8 cellular contexts compared by ENCODE assay signal in genomic region chr16:48526058-48526957, GRCh38.
A peak's percentile ranks its signal among the peaks of the same experiment; 100 is the strongest.
DNase-seq lines count a peak whose midpoint lies in the region; ATAC-seq and TF ChIP-seq lines count a peak whose summit lies in the region.

No MANE protein-coding gene starts in this region.

- ATAC-seq in GM19438 (IDR thresholded peaks at IDR 0.05; ENCODE audit: low read depth, unreplicated experiment) (peak; percentile 74), GM18858 (IDR thresholded peaks at IDR 0.05; ENCODE audit: unreplicated experiment) (no peak)

- no peak overlapping the region for H3K4me3 Mint-ChIP-seq in progenitor cell of endocrine pancreas (ENCODE audit: low read depth)

- H3K27me3 Mint-ChIP-seq in progenitor cell of endocrine pancreas = no peaks in the 10 kb centered on the region

- DNase-seq in Caki2 (ENCODE audit: low read depth) (peak; percentile 21), NCI-H2029 treated with DMSO at 0.1 percent for 48 hours (lab: John Stamatoyannopoulos, UW) (peak; percentile 11), astrocyte of the spinal cord (ENCODE audit: low read depth, low spot score) (no peak), progenitor cell of endocrine pancreas (ENCODE audit: low spot score, unreplicated experiment) (no peak), NOMO-1 treated with dmso at 0.1 percent for 144 hours (lab: John Stamatoyannopoulos, UW; ENCODE audit: unreplicated experiment) (no peak), occipital lobe (lab: John Stamatoyannopoulos, UW) (no peak)

- no peaks in the 10 kb centered on the region for H3K36me3 Mint-ChIP-seq in progenitor cell of endocrine pancreas (ENCODE audit: insufficient read depth)

- H3K4me3 ChIP-seq in astrocyte of the spinal cord (ENCODE audit: low read depth, low read length) = no peak overlapping the region

- peaks cover 15% of the 10 kb centered on the region for H3K4me1 Mint-ChIP-seq in progenitor cell of endocrine pancreas (ENCODE audit: low read depth)

- in situ Hi-C loops in Caki2 (cut with HindIII; ENCODE audit: low pct_unique_long_range_greater_than_20kb, low sequenced_read_pairs) (no loop called here), astrocyte of the spinal cord (cut with HindIII; ENCODE audit: low sequenced_read_pairs) (no loop called here)

- TF ChIP-seq CTCF in astrocyte of the spinal cord (IDR thresholded peaks at IDR 0.05; ENCODE audit: low read depth, low read length) = peak; percentile 22
- peak; percentile 44 for TF ChIP-seq CTCF in progenitor cell of endocrine pancreas (IDR thresholded peaks at IDR 0.05; ENCODE audit: unreplicated experiment)

- H3K9me3 Mint-ChIP-seq in progenitor cell of endocrine pancreas (ENCODE audit: low read depth) = no peaks in the 10 kb centered on the region

- H3K27ac Mint-ChIP-seq in progenitor cell of endocrine pancreas = peak overlapping the region; percentile 87

Comparison
In these comparisons a context has a peak if more than half of its experiments do, and no peak if none do; other contexts are left out.
1. DNase-seq: peak in Caki2 (single experiment) and NCI-H2029 treated with DMSO at 0.1 percent for 48 hours (single experiment); none in astrocyte of the spinal cord (single experiment), progenitor cell of endocrine pancreas (single experiment), NOMO-1 treated with dmso at 0.1 percent for 144 hours (single experiment) and occipital lobe (single experiment).